Comparison of ENCODE assay signal across 9 cellular contexts in the genomic region with DNA sequence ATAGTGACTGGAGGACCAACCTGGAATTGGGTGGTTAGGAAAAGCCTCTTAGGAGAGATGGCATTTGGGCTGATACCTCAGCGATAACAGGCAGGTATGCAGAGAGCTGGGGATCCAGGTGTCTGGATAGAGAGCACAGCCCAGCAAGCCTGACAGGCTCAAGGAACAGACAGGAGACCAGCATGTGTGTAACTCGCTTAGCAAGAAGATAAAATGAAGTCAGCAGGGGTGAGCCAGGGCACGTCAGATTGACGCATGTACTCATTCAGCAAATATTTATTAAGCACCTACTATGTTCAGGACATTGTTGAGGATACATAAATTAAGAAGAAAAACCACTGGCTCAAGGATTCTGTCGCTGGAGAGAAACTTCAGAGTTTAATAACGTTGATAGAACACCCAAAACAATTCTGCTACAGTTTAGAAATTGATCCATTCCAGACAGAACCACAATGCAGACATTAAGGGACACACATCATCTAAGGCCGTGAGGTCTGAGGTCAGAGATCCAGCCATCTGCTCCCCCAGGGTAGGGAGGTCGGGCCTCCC. TPM values are rescaled to one million over a fixed set of nuclear protein-coding genes. Genes with fewer than 3 reads are reported as not detected.
DNase-seq lines count a peak whose midpoint lies in the region; ATAC-seq and FAIRE-seq lines count a peak whose summit lies in the region.
"Had no signal": no experiment of that assay in that cellular context is flagged by ENCODE, and none has a peak within 500 bp of the region (broad histone marks: within the 10 kb centered on the region; RNA-seq: fewer than 3 reads in every experiment).

No MANE protein-coding gene starts in this region.

- peak overlapping the region; percentile 99 for H3K27ac ChIP-seq in subcutaneous abdominal adipose tissue (ENCODE audit: low read depth, low read length)

- no peaks in the 10 kb centered on the region for H3K27me3 ChIP-seq in subcutaneous abdominal adipose tissue (ENCODE audit: control insufficient read depth in 5 of 5, insufficient read depth in 4 of 5, low read length in 5 of 5)

- H3K4me1 Mint-ChIP-seq in activated CD4-positive, alpha-beta T cell treated with anti-CD3 and anti-CD28 coated beads, Interleukin-2, amount 10 ng/mL, durations not matched to agents 24 days and 14 days, result peaks cover 42% of the 10 kb centered on the region
- peaks cover 11% of the 10 kb centered on the region for H3K4me1 Mint-ChIP-seq in activated T-helper 17 cell treated with anti-CD3 and anti-CD28 coated beads, Interleukin-2, amount 50 U/mL, for 72 hours

- no peaks in the 10 kb centered on the region for H3K9me3 Mint-ChIP-seq in activated CD4-positive, alpha-beta T cell treated with anti-CD3 and anti-CD28 coated beads, Interleukin-2, amount 10 ng/mL, durations not matched to agents 24 days and 14 days
- no peaks in the 10 kb centered on the region for H3K9me3 Mint-ChIP-seq in activated T-helper 17 cell treated with anti-CD3 and anti-CD28 coated beads, Interleukin-2, amount 50 U/mL, for 72 hours

- H3K4me1 ChIP-seq in subcutaneous abdominal adipose tissue (ENCODE audit: control insufficient read depth in 5 of 5, insufficient read depth in 5 of 5, low read length in 5 of 5), result peaks cover 0 to 62% (median 49%) of the 10 kb centered on the region in 5 donors

- H3K27ac Mint-ChIP-seq in activated CD4-positive, alpha-beta T cell treated with anti-CD3 and anti-CD28 coated beads, Interleukin-2, amount 10 ng/mL, durations not matched to agents 24 days and 14 days, result peak overlapping the region; percentile 80
- peak overlapping the region; percentile 16 for H3K27ac Mint-ChIP-seq in activated T-helper 17 cell treated with anti-CD3 and anti-CD28 coated beads, Interleukin-2, amount 50 U/mL, for 72 hours

- H3K36me3 ChIP-seq in subcutaneous abdominal adipose tissue (ENCODE audit: control insufficient read depth in 5 of 5, insufficient read depth in 5 of 5, low read length in 5 of 5), result no peaks in the 10 kb centered on the region

- no peaks in the 10 kb centered on the region for H3K9me3 ChIP-seq in iPS-18c (ENCODE audit: control insufficient read depth, insufficient read depth, low read length)
- H3K9me3 ChIP-seq in subcutaneous abdominal adipose tissue (ENCODE audit: control insufficient read depth in 5 of 5, low read length in 5 of 5), result no peaks in the 10 kb centered on the region

- no peak for FAIRE-seq in HTR-8/SVneo (lab: Jason Lieb, UNC)
- FAIRE-seq: G401.6 had no signal

- peak overlapping the region; percentile 74 for H3K4me3 Mint-ChIP-seq in activated CD4-positive, alpha-beta T cell treated with anti-CD3 and anti-CD28 coated beads, Interleukin-2, amount 10 ng/mL, durations not matched to agents 24 days and 14 days
- H3K4me3 Mint-ChIP-seq in activated T-helper 17 cell treated with anti-CD3 and anti-CD28 coated beads, Interleukin-2, amount 50 U/mL, for 72 hours, result peak overlapping the region; percentile 67

- no peaks in the 10 kb centered on the region for H3K27me3 Mint-ChIP-seq in activated CD4-positive, alpha-beta T cell treated with anti-CD3 and anti-CD28 coated beads, Interleukin-2, amount 10 ng/mL, durations not matched to agents 24 days and 14 days
- no peaks in the 10 kb centered on the region for H3K27me3 Mint-ChIP-seq in activated T-helper 17 cell treated with anti-CD3 and anti-CD28 coated beads, Interleukin-2, amount 50 U/mL, for 72 hours

- peak overlapping the region; percentile 62 for H3K4me3 ChIP-seq in iPS-18c (ENCODE audit: insufficient read depth, low read depth, low read length)
- peak overlapping the region; percentile 27 to 93 (median 71) for H3K4me3 ChIP-seq in subcutaneous abdominal adipose tissue (ENCODE audit: low read depth in 1 of 5, low read length in 5 of 5)

- H3K36me3 Mint-ChIP-seq in activated CD4-positive, alpha-beta T cell treated with anti-CD3 and anti-CD28 coated beads, Interleukin-2, amount 10 ng/mL, durations not matched to agents 24 days and 14 days (ENCODE audit: low read depth), result no peaks in the 10 kb centered on the region
- peaks cover 6% of the 10 kb centered on the region for H3K36me3 Mint-ChIP-seq in activated T-helper 17 cell treated with anti-CD3 and anti-CD28 coated beads, Interleukin-2, amount 50 U/mL, for 72 hours (ENCODE audit: low read depth)

- no peak for ATAC-seq in activated T-helper 17 cell treated with anti-CD3 and anti-CD28 coated beads, Interleukin-2, amount 50 U/mL, for 72 hours (replicated peaks)

- intact Hi-C loops in activated CD4-positive, alpha-beta T cell treated with anti-CD3 and anti-CD28 coated beads, Interleukin-2, amount 10 ng/mL, durations not matched to agents 24 days and 14 days (cut with micrococcal nuclease), result loop anchor here (5.0 kb wide), 2 partner anchors 39 to 201 kb away; no protein-coding TSS in a partner anchor

- peak overlapping the region; percentile 53 to 97 (median 86) for H3K9ac ChIP-seq in subcutaneous abdominal adipose tissue (ENCODE audit: low read length in 5 of 5)

- DNase-seq in activated CD4-positive, alpha-beta T cell treated with anti-CD3 and anti-CD28 coated beads, Interleukin-2, amount 10 ng/mL, durations not matched to agents 24 days and 14 days, result no peak
- DNase-seq in activated CD4-positive, alpha-beta T cell treated with anti-CD3 and anti-CD28 coated beads, Interleukin-2, amount 50 U/mL, for 4 hours, result no peak
- DNase-seq in D341Med (ENCODE audit: low spot score), result no peak
- no peak for DNase-seq in glomerular visceral epithelial cell (ENCODE audit: extremely low spot score)
- DNase-seq in HTR-8/SVneo (ENCODE audit: insufficient read length, low spot score), result no peak

RNA-seq across cellular contexts. Expression of gene DUSP22, which starts 1.1 kb away (rescaled TPM):
- total RNA-seq in activated CD4-positive, alpha-beta T cell treated with anti-CD3 and anti-CD28 coated beads, Interleukin-2, amount 10 ng/mL, durations not matched to agents 24 days and 14 days, result 22.5 and 24.0 TPM in 2 replicates
- total RNA-seq in activated T-helper 17 cell treated with anti-CD3 and anti-CD28 coated beads, Interleukin-2, amount 50 U/mL, for 72 hours, result 10 to 100 TPM; 23.3 to 27.4 TPM
